In genomic region chr12:93006655-93007208, GRCh38 we compare ENCODE assay signal across 21 cellular contexts.
"Had no signal": no experiment of that assay in that cellular context is flagged by ENCODE, and none has a peak within 500 bp of the region (broad histone marks: within the 10 kb centered on the region; RNA-seq: fewer than 3 reads in every experiment).

No MANE protein-coding gene starts in this region.

- H3K27ac ChIP-seq: body of pancreas, foreskin keratinocyte, left ventricle myocardium inferior, thoracic aorta, vagina had no signal

- H3K9me3 ChIP-seq: body of pancreas, left ventricle myocardium inferior, thoracic aorta, vagina had no signal

- DNase-seq: activated CD4-positive, alpha-beta memory T cell treated with anti-CD3 and anti-CD28 coated beads, Interleukin-2, amount 10 ng/mL, durations not matched to agents 7 days and 5 days; activated CD4-positive, alpha-beta T cell treated with anti-CD3 and anti-CD28 coated beads for 48 hours; activated gamma-delta T cell; activated naive CD4-positive, alpha-beta T cell treated with anti-CD3 and anti-CD28 coated beads, Interleukin-2, amount 50 U/mL, for 16 hours; activated naive CD8-positive, alpha-beta T cell treated with anti-CD3 and anti-CD28 coated beads, Interleukin-2, amount 50 U/mL, for 24 hours; activated T-cell treated with anti-CD3 and anti-CD28 coated beads, Interleukin-2, amount 50 U/mL, for 72 hours; anterior cingulate cortex; body of pancreas; effector CD4-positive, alpha-beta T cell; foreskin keratinocyte; immature natural killer cell; kidney glomerular epithelial cell; left ventricle myocardium inferior; midbrain; natural killer cell; stimulated activated CD4-positive, alpha-beta T cell treated with anti-CD3 and anti-CD28 coated beads, Interleukin-2, amount 100 ng/mL, for 48 hours; stimulated activated CD8-positive, alpha-beta memory T cell treated with anti-CD3 and anti-CD28 coated beads, Interleukin-4, amount 100 ng/mL, for 48 hours; stimulated activated naive CD4-positive, alpha-beta T cell treated with Interleukin-2 at 50 U/mL for 16 hours; T1000 had no signal

- H3K36me3 ChIP-seq: left ventricle myocardium inferior, thoracic aorta, vagina had no signal

- ATAC-seq: activated naive CD8-positive, alpha-beta T cell treated with anti-CD3 and anti-CD28 coated beads, Interleukin-2, amount 50 U/mL, for 24 hours; activated T-cell treated with anti-CD3 and anti-CD28 coated beads, Interleukin-2, amount 50 U/mL, for 72 hours; body of pancreas; foreskin keratinocyte; natural killer cell had no signal

- H3K4me3 ChIP-seq: body of pancreas, left ventricle myocardium inferior, thoracic aorta, vagina had no signal

- H3K27me3 ChIP-seq: body of pancreas, foreskin keratinocyte, vagina had no signal
